Comparison of ENCODE assay signal across 8 cellular contexts in genomic region chr15:92819312-92820232, GRCh38.
DNase-seq lines count a peak whose midpoint lies in the region; ATAC-seq, FAIRE-seq and TF ChIP-seq lines count a peak whose summit lies in the region.

No MANE protein-coding gene starts in this region.

- ATAC-seq in HG03354 (IDR thresholded peaks at IDR 0.05; ENCODE audit: poor library complexity, severe bottlenecking, unreplicated experiment) (peak; percentile 16), HG03039 (IDR thresholded peaks at IDR 0.05; ENCODE audit: unreplicated experiment) (no peak)

- H3K27me3 ChIP-seq in CD8-positive, alpha-beta memory T cell (ENCODE audit: insufficient read depth, low read length, poor library complexity, severe bottlenecking): no peaks in the 10 kb centered on the region

- CTCF ChIA-PET in CD8-positive, alpha-beta memory T cell (lab: Charles Lee): interaction anchor here (0.7 to 5.2 kb wide), 7 partner anchors 10 to 97 kb away, joined by 3 to 44 read pairs (median 9); no protein-coding TSS in a partner anchor

- H3K4me3 Mint-ChIP-seq in CD8-positive, alpha-beta memory T cell: peak overlapping the region; percentile 85 to 96 (median 92)
- H3K4me3 Mint-ChIP-seq in progenitor cell of endocrine pancreas (ENCODE audit: low read depth): peak overlapping the region; percentile 74

- peak overlapping the region; percentile 95 to 98 (median 97) for H3K27ac Mint-ChIP-seq in CD8-positive, alpha-beta memory T cell
- H3K27ac Mint-ChIP-seq in progenitor cell of endocrine pancreas: peak overlapping the region; percentile 100

- POLR2A ChIA-PET in CD8-positive, alpha-beta memory T cell (lab: Charles Lee): interaction anchor here (0.5 to 5.3 kb wide), 10 partner anchors 9 to 93 kb away, joined by 3 to 65 read pairs (median 6); partner anchors contain the start of gene CHD2

- no peak for FAIRE-seq in frontal cortex (lab: Jason Lieb, UNC)

- H3K36me3 Mint-ChIP-seq in CD8-positive, alpha-beta memory T cell: peaks cover 0 to 3% (median 0%) of the 10 kb centered on the region in 3 donors
- H3K36me3 Mint-ChIP-seq in progenitor cell of endocrine pancreas (ENCODE audit: insufficient read depth): no peaks in the 10 kb centered on the region

- no peaks in the 10 kb centered on the region for H3K9me3 Mint-ChIP-seq in CD8-positive, alpha-beta memory T cell
- no peaks in the 10 kb centered on the region for H3K9me3 Mint-ChIP-seq in progenitor cell of endocrine pancreas (ENCODE audit: low read depth)

- H3K9me3 ChIP-seq in CD8-positive, alpha-beta memory T cell (ENCODE audit: low read length): no peaks in the 10 kb centered on the region

- H3K4me1 ChIP-seq in CD8-positive, alpha-beta memory T cell (ENCODE audit: insufficient read depth, low read length): peaks cover 59% of the 10 kb centered on the region

- H3K27ac ChIP-seq in CD8-positive, alpha-beta memory T cell (ENCODE audit: low read depth, low read length): peak overlapping the region; percentile 58
- H3K27ac ChIP-seq in VCaP: peak overlapping the region; percentile 100

- peaks cover 32 to 59% (median 49%) of the 10 kb centered on the region in 3 donors for H3K4me1 Mint-ChIP-seq in CD8-positive, alpha-beta memory T cell
- peaks cover 43% of the 10 kb centered on the region for H3K4me1 Mint-ChIP-seq in progenitor cell of endocrine pancreas (ENCODE audit: low read depth)

- peak overlapping the region; percentile 60 for H3K4me3 ChIP-seq in CD8-positive, alpha-beta memory T cell (ENCODE audit: low read length)

- no peaks in the 10 kb centered on the region for H3K36me3 ChIP-seq in CD8-positive, alpha-beta memory T cell (ENCODE audit: insufficient read depth, low read length)

- TF ChIP-seq CTCF in VCaP (conservative IDR thresholded peaks at IDR 0.05): no peak
- TF ChIP-seq CTCF in progenitor cell of endocrine pancreas (IDR thresholded peaks at IDR 0.05; ENCODE audit: unreplicated experiment): no peak

- DNase-seq in CD8-positive, alpha-beta memory T cell: no peak
- DNase-seq in glomerular visceral epithelial cell (ENCODE audit: extremely low spot score) (peak; percentile 17), progenitor cell of endocrine pancreas (ENCODE audit: low spot score, unreplicated experiment) (no peak), LoVo (ENCODE audit: low spot score) (no peak), frontal cortex (ENCODE audit: low spot score in 2 of 2) (no peak)

- H3K27me3 Mint-ChIP-seq in CD8-positive, alpha-beta memory T cell: no peaks in the 10 kb centered on the region
- no peaks in the 10 kb centered on the region for H3K27me3 Mint-ChIP-seq in progenitor cell of endocrine pancreas
